22 cellular contexts compared by ENCODE assay signal in genomic region chr4:678331-678734, GRCh38. TPM values are rescaled to one million over a fixed set of nuclear protein-coding genes. Genes with fewer than 3 reads are reported as not detected.
DNase-seq lines count a peak whose midpoint lies in the region; ATAC-seq and TF ChIP-seq lines count a peak whose summit lies in the region.
"Had no signal": no experiment of that assay in that cellular context is flagged by ENCODE, and none has a peak within 500 bp of the region (broad histone marks: within the 10 kb centered on the region; RNA-seq: fewer than 3 reads in every experiment).

No MANE protein-coding gene starts in this region.

- no peak for ATAC-seq in HG03457 (IDR thresholded peaks at IDR 0.05; ENCODE audit: unreplicated experiment)
- ATAC-seq: activated CD8-positive, alpha-beta memory T cell treated with anti-CD3 and anti-CD28 coated beads, Interleukin-2, amount 10 ng/mL, durations not matched to agents 7 days and 5 days; sciatic nerve; T-cell had no signal

- peaks cover 69% of the 10 kb centered on the region for H3K4me1 ChIP-seq in BLaER1
- peaks cover 36% of the 10 kb centered on the region for H3K4me1 ChIP-seq in OCI-LY3 (ENCODE audit: low read length)
- peaks cover 40% of the 10 kb centered on the region for H3K4me1 ChIP-seq in skeletal muscle satellite cell (ENCODE audit: control insufficient read depth, insufficient read depth, low read length)

- peaks cover 19% of the 10 kb centered on the region for H3K79me2 ChIP-seq in OCI-LY3 (ENCODE audit: low read length)

- H3K27me3 ChIP-seq in BLaER1: no peaks in the 10 kb centered on the region
- H3K27me3 ChIP-seq in OCI-LY3 (ENCODE audit: low read depth, low read length): no peaks in the 10 kb centered on the region
- H3K27me3 ChIP-seq in skeletal muscle satellite cell (ENCODE audit: control insufficient read depth, insufficient read depth, low read length): no peaks in the 10 kb centered on the region
- H3K27me3 ChIP-seq: SJCRH30 had no signal

- TF ChIP-seq CTCF in OCI-LY3 (IDR thresholded peaks at IDR 0.05; ENCODE audit: low read depth, low read length): no peak

- no peak overlapping the region for H2AFZ ChIP-seq in OCI-LY3 (ENCODE audit: low read depth, low read length)
- H2AFZ ChIP-seq: PC-9 had no signal

- no peak overlapping the region for H3K9ac ChIP-seq in BLaER1
- no peak overlapping the region for H3K9ac ChIP-seq in OCI-LY3 (ENCODE audit: low read length)
- H3K9ac ChIP-seq in skeletal muscle satellite cell (ENCODE audit: low read depth, low read length): no peak overlapping the region

- H3K27ac ChIP-seq in BLaER1 (no peak overlapping the region), OCI-LY3 (ENCODE audit: low read length) (no peak overlapping the region), epithelial cell of prostate (peak overlapping the region; percentile 10)
- H3K27ac ChIP-seq: PC-9, stomach, tibial artery had no signal

- H3K9me3 ChIP-seq in BLaER1: no peaks in the 10 kb centered on the region
- H3K9me3 ChIP-seq in OCI-LY3 (ENCODE audit: insufficient read depth, low read length): no peaks in the 10 kb centered on the region
- H3K9me3 ChIP-seq in skeletal muscle satellite cell (replicated peaks; ENCODE audit: low read length): no peaks in the 10 kb centered on the region
- H3K9me3 ChIP-seq: HAP-1, SJCRH30, stomach, tibial artery had no signal

- H3K36me3 ChIP-seq in BLaER1 (peaks cover under 1% of the 10 kb centered on the region; the same call in 1 of the 2 replicates), OCI-LY3 (replicated peaks; ENCODE audit: low read depth, low read length) (no peaks in the 10 kb centered on the region), skeletal muscle satellite cell (ENCODE audit: insufficient read depth, low read length) (no peaks in the 10 kb centered on the region)
- H3K36me3 ChIP-seq: SJCRH30, stomach, tibial artery had no signal

- H3K4me2 ChIP-seq in BLaER1: peak overlapping the region; percentile 98; the same call in 1 of the 2 replicates
- H3K4me2 ChIP-seq in OCI-LY3 (ENCODE audit: low read length): peak overlapping the region; percentile 91
- H3K4me2 ChIP-seq in skeletal muscle satellite cell (ENCODE audit: low read length): peak overlapping the region; percentile 26
- H3K4me2 ChIP-seq: PC-9 had no signal

- H4K20me1 ChIP-seq in BLaER1: peaks cover 3% of the 10 kb centered on the region; the same call in 1 of the 2 replicates
- no peaks in the 10 kb centered on the region for H4K20me1 ChIP-seq in OCI-LY3 (ENCODE audit: insufficient read depth, low read length)

- H3K4me3 ChIP-seq in BLaER1: no peak overlapping the region
- no peak overlapping the region for H3K4me3 ChIP-seq in OCI-LY3 (ENCODE audit: low read length)
- H3K4me3 ChIP-seq in skeletal muscle satellite cell (ENCODE audit: low read length): no peak overlapping the region
- H3K4me3 ChIP-seq: HAP-1, lung, PC-9, SJCRH30, stomach, tibial artery had no signal

- DNase-seq in epithelial cell of prostate (ENCODE audit: low read depth, low spot score): no peak
- DNase-seq in RKO (ENCODE audit: low spot score): no peak
- DNase-seq in stimulated activated naive CD4-positive, alpha-beta T cell treated with Interleukin-2 at 50 U/mL for 16 hours (lab: John Stamatoyannopoulos, UW): no peak
- DNase-seq in activated CD8-positive, alpha-beta memory T cell treated with anti-CD3 and anti-CD28 coated beads, Interleukin-2, amount 50 U/mL, for 4 hours: no peak
- DNase-seq: activated B cell treated with CpG ODN at 0.5 μM for 24 hours; activated CD8-positive, alpha-beta memory T cell treated with anti-CD3 and anti-CD28 coated beads, Interleukin-2, amount 10 ng/mL, durations not matched to agents 7 days and 5 days; activated naive CD4-positive, alpha-beta T cell treated with anti-CD3 and anti-CD28 coated beads, Interleukin-2, amount 10 ng/mL, durations not matched to agents 7 days and 5 days; GDM1; kidney glomerular epithelial cell; NCI-H510A; tibial artery had no signal

RNA-seq across cellular contexts. Expression of gene MYL5, which starts 4.0 kb away (rescaled TPM):
- total RNA-seq in skeletal muscle satellite cell (2012; rRNA removed): 9.9 and 15.5 TPM in 2 replicates

RNA-seq across cellular contexts. Expression of gene ATP5ME, which starts 4.3 kb away (rescaled TPM):
- total RNA-seq in skeletal muscle satellite cell (2012; rRNA removed): 87.2 and 96.1 TPM in 2 replicates

RNA-seq across cellular contexts. Expression of gene SLC49A3, which starts 10.6 kb away (rescaled TPM):
- total RNA-seq in skeletal muscle satellite cell (2012; rRNA removed): 10.5 and 10.6 TPM in 2 replicates
- total RNA-seq: SJCRH30 had no signal

RNA-seq across cellular contexts. Expression of gene PCGF3, which starts 27.3 kb away (rescaled TPM):
- total RNA-seq in skeletal muscle satellite cell (2012; rRNA removed): 25.9 and 31.0 TPM in 2 replicates

RNA-seq across cellular contexts. Expression of gene PDE6B, which starts 53.0 kb away (rescaled TPM):
- total RNA-seq in skeletal muscle satellite cell (2012; rRNA removed): under 0.01 TPM in 1 of 2 replicates, not detected in the other
- total RNA-seq: SJCRH30 had no signal

Comparison
In these comparisons a context has a peak if more than half of its experiments do, and no peak if none do; other contexts are left out.
1. H3K4me2 ChIP-seq: peak in every context shown above with its lines; median percentile 98 in BLaER1; 91 in OCI-LY3; 26 in skeletal muscle satellite cell.